38 cellular contexts compared by ENCODE assay signal in the genomic region with DNA sequence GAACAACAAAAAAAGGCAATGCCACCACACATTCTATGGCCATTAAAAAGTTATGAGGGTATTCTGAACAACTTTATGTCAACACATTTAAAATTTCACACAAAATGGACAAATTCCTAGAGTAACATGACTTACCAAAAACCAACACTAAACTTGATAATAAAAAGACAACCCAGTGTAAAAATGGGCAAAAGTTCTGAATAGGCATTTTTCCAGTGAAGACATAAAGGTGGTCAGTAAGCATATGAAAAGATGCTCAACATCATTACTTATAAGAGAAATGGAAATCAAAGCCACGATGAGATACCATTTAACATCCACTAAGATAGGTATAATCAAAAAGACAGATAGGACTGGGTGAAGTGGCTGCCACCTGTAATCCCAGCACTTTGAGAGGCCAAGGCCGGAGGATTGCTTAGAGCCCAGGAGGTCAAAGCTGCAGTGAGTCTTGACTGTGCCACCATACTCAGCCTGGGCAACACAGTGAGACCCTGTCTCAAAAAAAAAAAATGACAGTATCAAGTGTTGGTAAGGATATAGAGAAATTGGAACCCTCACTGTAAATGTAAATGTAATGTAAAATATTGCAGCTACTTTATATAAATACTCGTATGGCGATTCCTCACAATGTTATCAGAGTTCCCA.
"Had no signal": no experiment of that assay in that cellular context is flagged by ENCODE, and none has a peak within 500 bp of the region (broad histone marks: within the 10 kb centered on the region; RNA-seq: fewer than 3 reads in every experiment).

No MANE protein-coding gene starts in this region.

- H3K27ac ChIP-seq: adrenal gland, body of pancreas, brain microvascular endothelial cell, breast epithelium, VCaP had no signal

- H3K4me3 ChIP-seq: adrenal gland, body of pancreas, breast epithelium had no signal

- H3K4me1 Mint-ChIP-seq: activated CD4-positive, alpha-beta T cell treated with anti-CD3 and anti-CD28 coated beads, Interleukin-2, amount 10 ng/mL, durations not matched to agents 7 days and 5 days had no signal

- FAIRE-seq: astrocyte, TTC549 had no signal

- H3K27me3 ChIP-seq: adrenal gland, body of pancreas, brain microvascular endothelial cell, breast epithelium had no signal

- ATAC-seq: activated CD4-positive, alpha-beta T cell treated with anti-CD3 and anti-CD28 coated beads for 36 hours; activated CD4-positive, CD25-positive, alpha-beta regulatory T cell treated with anti-CD3 and anti-CD28 coated beads, Interleukin-2, amount 50 U/mL, for 24 hours; activated CD8-positive, alpha-beta memory T cell treated with anti-CD3 and anti-CD28 coated beads, Interleukin-2, amount 10 ng/mL, durations not matched to agents 7 days and 5 days; activated CD8-positive, alpha-beta T cell treated with anti-CD3 and anti-CD28 coated beads, Interleukin-2, amount 10 ng/mL, durations not matched to agents 7 days and 5 days; activated naive CD4-positive, alpha-beta T cell treated with anti-CD3 and anti-CD28 coated beads, Interleukin-2, amount 50 U/mL, for 72 hours; activated T-cell treated with anti-CD3 and anti-CD28 coated beads, Interleukin-2, amount 50 U/mL, for 4 hours; activated T-cell treated with anti-CD3 and anti-CD28 coated beads, Interleukin-2, amount 50 U/mL, for 72 hours; activated T-helper 17 cell treated with anti-CD3 and anti-CD28 coated beads, Interleukin-2, amount 50 U/mL, for 72 hours; body of pancreas had no signal

- H3K9me3 Mint-ChIP-seq: activated CD4-positive, alpha-beta memory T cell treated with anti-CD3 and anti-CD28 coated beads, Interleukin-2, amount 10 ng/mL, durations not matched to agents 7 days and 5 days; activated naive CD4-positive, alpha-beta T cell treated with anti-CD3 and anti-CD28 coated beads, Interleukin-2, amount 50 U/mL, for 72 hours; activated naive CD8-positive, alpha-beta T cell treated with anti-CD3 and anti-CD28 coated beads for 36 hours; activated T-cell treated with anti-CD3 and anti-CD28 coated beads, Interleukin-2, amount 50 U/mL, for 4 hours; activated T-helper 1 cell treated with anti-CD3 and anti-CD28 coated beads, Interleukin-12 subunit alpha, Interleukin-12 subunit beta, Interleukin-2, Interleukin-4 antibody, amounts not matched to agents 30 ng/mL and 10 ng/mL and 1 ng/mL, durations not matched to agents 14 hours and 24 hours and 36 hours; activated T-helper 17 cell treated with anti-CD3 and anti-CD28 coated beads, Interleukin-2, amount 50 U/mL, for 72 hours; T-helper 2 cell treated with Interferon-gamma antibody and Interleukin-4, amounts not matched to agents 5 μg/mL and 100 μg/mL, for 36 hours had no signal

- H3K4me1 ChIP-seq: adrenal gland, body of pancreas, breast epithelium had no signal

- H3K36me3 ChIP-seq: adrenal gland, brain microvascular endothelial cell, breast epithelium had no signal

- H3K9me3 ChIP-seq: adrenal gland, body of pancreas, breast epithelium had no signal

- H3K27me3 Mint-ChIP-seq: activated CD4-positive, alpha-beta memory T cell treated with anti-CD3 and anti-CD28 coated beads, Interleukin-2, amount 10 ng/mL, durations not matched to agents 7 days and 5 days; activated CD4-positive, alpha-beta T cell treated with anti-CD3 and anti-CD28 coated beads for 36 hours; activated CD4-positive, alpha-beta T cell treated with anti-CD3 and anti-CD28 coated beads, Interleukin-2, amount 10 ng/mL, durations not matched to agents 7 days and 5 days; activated CD8-positive, alpha-beta memory T cell treated with anti-CD3 and anti-CD28 coated beads, Interleukin-2, amount 10 ng/mL, durations not matched to agents 7 days and 5 days; activated naive CD8-positive, alpha-beta T cell treated with anti-CD3 and anti-CD28 coated beads for 36 hours; activated T-helper 17 cell treated with anti-CD3 and anti-CD28 coated beads, Interleukin-2, amount 50 U/mL, for 72 hours had no signal

- H3K4me3 Mint-ChIP-seq: activated CD4-positive, alpha-beta memory T cell treated with anti-CD3 and anti-CD28 coated beads, Interleukin-2, amount 10 ng/mL, durations not matched to agents 7 days and 5 days; activated CD4-positive, alpha-beta T cell treated with anti-CD3 and anti-CD28 coated beads for 36 hours; activated CD4-positive, alpha-beta T cell treated with anti-CD3 and anti-CD28 coated beads, Interleukin-2, amount 10 ng/mL, durations not matched to agents 7 days and 5 days; activated CD8-positive, alpha-beta memory T cell treated with anti-CD3 and anti-CD28 coated beads, Interleukin-2, amount 10 ng/mL, durations not matched to agents 7 days and 5 days; activated CD8-positive, alpha-beta T cell treated with anti-CD3 and anti-CD28 coated beads, Interleukin-2, amount 10 ng/mL, durations not matched to agents 7 days and 5 days; activated naive CD4-positive, alpha-beta T cell treated with anti-CD3 and anti-CD28 coated beads for 36 hours; activated naive CD8-positive, alpha-beta T cell treated with anti-CD3 and anti-CD28 coated beads for 36 hours; activated T-cell treated with anti-CD3 and anti-CD28 coated beads, Interleukin-2, amount 50 U/mL, for 4 hours; activated T-cell treated with anti-CD3 and anti-CD28 coated beads, Interleukin-2, amount 50 U/mL, for 72 hours; activated T-helper 1 cell treated with anti-CD3 and anti-CD28 coated beads, Interleukin-12 subunit alpha, Interleukin-12 subunit beta, Interleukin-2, Interleukin-4 antibody, amounts not matched to agents 30 ng/mL and 10 ng/mL and 1 ng/mL, durations not matched to agents 14 hours and 24 hours and 36 hours; activated T-helper 17 cell treated with anti-CD3 and anti-CD28 coated beads, Interleukin-2, amount 50 U/mL, for 72 hours; T-helper 1 cell treated with Interleukin-12 subunit alpha and Interleukin-12 subunit beta and Interleukin-4 antibody, amounts not matched to agents 30 μg/mL and 1 μg/mL, for 36 hours; T-helper 2 cell treated with Interferon-gamma antibody and Interleukin-4, amounts not matched to agents 5 μg/mL and 100 μg/mL, for 36 hours had no signal

- H3K27ac Mint-ChIP-seq: activated CD4-positive, alpha-beta memory T cell treated with anti-CD3 and anti-CD28 coated beads, Interleukin-2, amount 10 ng/mL, durations not matched to agents 7 days and 5 days; activated CD4-positive, alpha-beta T cell treated with anti-CD3 and anti-CD28 coated beads for 36 hours; activated CD4-positive, alpha-beta T cell treated with anti-CD3 and anti-CD28 coated beads, Interleukin-2, amount 10 ng/mL, durations not matched to agents 7 days and 5 days; activated CD8-positive, alpha-beta memory T cell treated with anti-CD3 and anti-CD28 coated beads, Interleukin-2, amount 10 ng/mL, durations not matched to agents 7 days and 5 days; activated CD8-positive, alpha-beta T cell treated with anti-CD3 and anti-CD28 coated beads, Interleukin-2, amount 10 ng/mL, durations not matched to agents 7 days and 5 days; activated naive CD4-positive, alpha-beta T cell treated with anti-CD3 and anti-CD28 coated beads for 36 hours; activated naive CD4-positive, alpha-beta T cell treated with anti-CD3 and anti-CD28 coated beads, Interleukin-2, amount 50 U/mL, for 72 hours; activated naive CD8-positive, alpha-beta T cell treated with anti-CD3 and anti-CD28 coated beads for 36 hours; activated T-cell treated with anti-CD3 and anti-CD28 coated beads, Interleukin-2, amount 50 U/mL, for 72 hours; activated T-helper 1 cell treated with anti-CD3 and anti-CD28 coated beads, Interleukin-12 subunit alpha, Interleukin-12 subunit beta, Interleukin-2, Interleukin-4 antibody, amounts not matched to agents 30 ng/mL and 10 ng/mL and 1 ng/mL, durations not matched to agents 14 hours and 24 hours and 36 hours; activated T-helper 17 cell treated with anti-CD3 and anti-CD28 coated beads, Interleukin-2, amount 50 U/mL, for 72 hours; T-helper 1 cell treated with Interleukin-12 subunit alpha and Interleukin-12 subunit beta and Interleukin-4 antibody, amounts not matched to agents 30 μg/mL and 1 μg/mL, for 36 hours; T-helper 2 cell treated with Interferon-gamma antibody and Interleukin-4, amounts not matched to agents 5 μg/mL and 100 μg/mL, for 36 hours had no signal

- DNase-seq: activated CD4-positive, alpha-beta memory T cell treated with anti-CD3 and anti-CD28 coated beads, Interleukin-2, amount 10 ng/mL, durations not matched to agents 7 days and 5 days; activated CD4-positive, alpha-beta T cell treated with anti-CD3 and anti-CD28 coated beads for 1 hour; activated CD4-positive, alpha-beta T cell treated with anti-CD3 and anti-CD28 coated beads for 36 hours; activated CD4-positive, alpha-beta T cell treated with anti-CD3 and anti-CD28 coated beads for 48 hours; activated CD4-positive, alpha-beta T cell treated with anti-CD3 and anti-CD28 coated beads, Interleukin-2, amount 10 ng/mL, durations not matched to agents 7 days and 5 days; activated CD4-positive, alpha-beta T cell treated with anti-CD3 and anti-CD28 coated beads, Interleukin-2, amount 50 U/mL, for 48 hours; activated CD4-positive, CD25-positive, alpha-beta regulatory T cell; activated CD8-positive, alpha-beta memory T cell treated with anti-CD3 and anti-CD28 coated beads for 24 hours; activated CD8-positive, alpha-beta memory T cell treated with anti-CD3 and anti-CD28 coated beads, Interleukin-2, amount 10 ng/mL, durations not matched to agents 7 days and 5 days; activated CD8-positive, alpha-beta memory T cell treated with anti-CD3 and anti-CD28 coated beads, Interleukin-2, amount 50 U/mL, for 48 hours; activated CD8-positive, alpha-beta T cell treated with anti-CD3 and anti-CD28 coated beads, Interleukin-2, amount 10 ng/mL, durations not matched to agents 7 days and 5 days; activated effector memory CD4-positive, alpha-beta T cell treated with anti-CD3 and anti-CD28 coated beads, Interleukin-2, amount 50 U/mL, for 16 hours; activated gamma-delta T cell treated with Interleukin-2 at 50 U/mL for 16 hours; activated naive CD4-positive, alpha-beta T cell; activated naive CD4-positive, alpha-beta T cell treated with anti-CD3 and anti-CD28 coated beads for 36 hours; activated naive CD4-positive, alpha-beta T cell treated with anti-CD3 and anti-CD28 coated beads, Interleukin-2, amount 50 U/mL, for 16 hours; activated naive CD8-positive, alpha-beta T cell treated with anti-CD3 and anti-CD28 coated beads for 36 hours; activated T-cell treated with anti-CD3 and anti-CD28 coated beads, Interleukin-2, amount 50 U/mL, for 4 hours; activated T-cell treated with anti-CD3 and anti-CD28 coated beads, Interleukin-2, amount 50 U/mL, for 72 hours; adrenal gland; amniotic stem cell; aorta; body of pancreas; brain microvascular endothelial cell; central memory CD4-positive, alpha-beta T cell; T-helper 1 cell; T-helper 2 cell; T-helper 9 cell had no signal
